ENCODE assay signal across 8 cellular contexts in the genomic region with DNA sequence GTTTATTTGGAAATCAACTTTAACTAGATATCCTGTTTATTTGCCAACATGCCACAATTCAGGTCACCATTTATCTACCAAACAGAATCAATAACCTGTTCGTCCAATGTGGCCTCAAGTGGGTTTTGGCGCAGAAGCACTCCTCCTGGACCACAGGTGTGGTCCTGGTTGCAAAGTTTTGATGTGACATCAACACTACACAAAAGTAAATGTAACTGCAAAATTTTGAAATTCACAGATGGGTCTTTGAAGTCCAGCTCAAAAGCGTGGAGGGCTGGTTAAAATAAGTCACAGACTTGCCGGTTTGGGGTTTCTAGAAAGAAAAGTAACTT. TPM values are rescaled to one million over a fixed set of nuclear protein-coding genes. Genes with fewer than 3 reads are reported as not detected.
DNase-seq lines count a peak whose midpoint lies in the region; ATAC-seq, FAIRE-seq and TF ChIP-seq lines count a peak whose summit lies in the region.

No MANE protein-coding gene starts in this region.

- intact Hi-C loops in ascending aorta (cut with DNase I) = loop anchor here (2.0 kb wide), 1 partner anchor 25 kb away; the partner anchor contains the start of gene IFIH1

- H3K79me2 ChIP-seq in GM23338 (replicated peaks; ENCODE audit: insufficient read depth) = peaks cover 30% of the 10 kb centered on the region

- H3K4me3 Mint-ChIP-seq in GM23338 (peak overlapping the region; percentile 95), memory B cell (peak overlapping the region; percentile 92)

- H3K27me3 Mint-ChIP-seq in GM23338 (ENCODE audit: insufficient read depth, low read depth, poor library complexity) (peaks cover 3% of the 10 kb centered on the region), memory B cell (no peaks in the 10 kb centered on the region)

- H3K4me1 ChIP-seq in GM23338 (ENCODE audit: insufficient read depth) = peaks cover 6% of the 10 kb centered on the region
- H3K4me1 ChIP-seq in ascending aorta = no peaks in the 10 kb centered on the region

- ATAC-seq in GM23338 (no peak), memory B cell (ENCODE audit: low read depth) (no peak)

- H3K27ac ChIP-seq in 22Rv1 (peak overlapping the region; percentile 67; the same call in 1 of the 2 replicates), GM23338 (ENCODE audit: low read depth) (no peak overlapping the region), ascending aorta (no peak overlapping the region)

- peak overlapping the region; percentile 52 for H3K4me3 ChIP-seq in GM23338
- peak overlapping the region; percentile 64 to 93 for H3K4me3 ChIP-seq in ascending aorta

- H3K27ac Mint-ChIP-seq in GM23338 (peak overlapping the region; percentile 86), memory B cell (peak overlapping the region; percentile 86)

- H2AFZ ChIP-seq in GM23338 = peak overlapping the region; percentile 90

- H3K4me1 Mint-ChIP-seq in GM23338 (peaks cover 11% of the 10 kb centered on the region; the same call in 2 of the 3 replicates), memory B cell (peaks cover 8% of the 10 kb centered on the region)

- H3K9me3 ChIP-seq in ascending aorta = no peaks in the 10 kb centered on the region

- H3K27me3 ChIP-seq in GM23338 (ENCODE audit: insufficient read depth) (no peaks in the 10 kb centered on the region), ascending aorta (no peaks in the 10 kb centered on the region)

- H3K9me2 ChIP-seq in GM23338 (ENCODE audit: insufficient read depth) = peaks cover 5% of the 10 kb centered on the region; the same call in 1 of the 2 replicates

- H3K36me3 Mint-ChIP-seq in GM23338 (ENCODE audit: low read depth) = no peaks in the 10 kb centered on the region; the same call in 2 of the 3 replicates
- H3K36me3 Mint-ChIP-seq in memory B cell = no peaks in the 10 kb centered on the region

- H3K36me3 ChIP-seq in GM23338 (ENCODE audit: insufficient read depth) (no peaks in the 10 kb centered on the region), ascending aorta (no peaks in the 10 kb centered on the region)

- DNase-seq in GM23338 (ENCODE audit: low spot score) (no peak), ascending aorta (ENCODE audit: low spot score in 2 of 2) (no peak), memory B cell (ENCODE audit: low spot score in 2 of 2) (no peak), RCC 7860 (ENCODE audit: low spot score) (no peak), DMS153 treated with DMSO at 0.1 percent for 48 hours (lab: John Stamatoyannopoulos, UW; ENCODE audit: unreplicated experiment) (no peak), hepatic stellate cell (ENCODE audit: low spot score) (no peak), DMS79 (lab: John Stamatoyannopoulos, UW) (no peak)

- TF ChIP-seq CTCF in 22Rv1 (IDR thresholded peaks at IDR 0.05) = no peak
- TF ChIP-seq CTCF in GM23338 (conservative IDR thresholded peaks at IDR 0.05; ENCODE audit: low read depth in 2 of 2) = no peak
- no peak for TF ChIP-seq CTCF in ascending aorta (IDR thresholded peaks at IDR 0.05)

- H3K4me2 ChIP-seq in GM23338 = peak overlapping the region; percentile 80

- FAIRE-seq in RCC 7860 (lab: Jason Lieb, UNC) = no peak

- H3K9me3 Mint-ChIP-seq in GM23338 (no peaks in the 10 kb centered on the region), memory B cell (no peaks in the 10 kb centered on the region)

- no peaks in the 10 kb centered on the region for H3F3A ChIP-seq in GM23338 (replicated peaks; ENCODE audit: low read depth)

- peaks cover 6% of the 10 kb centered on the region for H4K20me1 ChIP-seq in GM23338 (replicated peaks; ENCODE audit: insufficient read depth)

TF ChIP-seq in GM23338, 12 proteins besides CTCF, POLR2A, EP300 and RAD21 (continues in another document):
- TF ChIP-seq EZH2phosphoT487 (IDR thresholded peaks at IDR 0.05; ENCODE audit: unreplicated experiment) (no peak), ZNF331 (CRISPR knock-in tag; IDR thresholded peaks at IDR 0.05; ENCODE audit: low read depth) (no peak), ZNF462 (CRISPR knock-in tag; IDR thresholded peaks at IDR 0.05) (peak; percentile 86), ZNF114 (CRISPR knock-in tag; IDR thresholded peaks at IDR 0.05) (0 out of 2 replicates have a peak, but pooled peaks have one; percentile 14)
- TF ChIP-seq, protein P1, sequence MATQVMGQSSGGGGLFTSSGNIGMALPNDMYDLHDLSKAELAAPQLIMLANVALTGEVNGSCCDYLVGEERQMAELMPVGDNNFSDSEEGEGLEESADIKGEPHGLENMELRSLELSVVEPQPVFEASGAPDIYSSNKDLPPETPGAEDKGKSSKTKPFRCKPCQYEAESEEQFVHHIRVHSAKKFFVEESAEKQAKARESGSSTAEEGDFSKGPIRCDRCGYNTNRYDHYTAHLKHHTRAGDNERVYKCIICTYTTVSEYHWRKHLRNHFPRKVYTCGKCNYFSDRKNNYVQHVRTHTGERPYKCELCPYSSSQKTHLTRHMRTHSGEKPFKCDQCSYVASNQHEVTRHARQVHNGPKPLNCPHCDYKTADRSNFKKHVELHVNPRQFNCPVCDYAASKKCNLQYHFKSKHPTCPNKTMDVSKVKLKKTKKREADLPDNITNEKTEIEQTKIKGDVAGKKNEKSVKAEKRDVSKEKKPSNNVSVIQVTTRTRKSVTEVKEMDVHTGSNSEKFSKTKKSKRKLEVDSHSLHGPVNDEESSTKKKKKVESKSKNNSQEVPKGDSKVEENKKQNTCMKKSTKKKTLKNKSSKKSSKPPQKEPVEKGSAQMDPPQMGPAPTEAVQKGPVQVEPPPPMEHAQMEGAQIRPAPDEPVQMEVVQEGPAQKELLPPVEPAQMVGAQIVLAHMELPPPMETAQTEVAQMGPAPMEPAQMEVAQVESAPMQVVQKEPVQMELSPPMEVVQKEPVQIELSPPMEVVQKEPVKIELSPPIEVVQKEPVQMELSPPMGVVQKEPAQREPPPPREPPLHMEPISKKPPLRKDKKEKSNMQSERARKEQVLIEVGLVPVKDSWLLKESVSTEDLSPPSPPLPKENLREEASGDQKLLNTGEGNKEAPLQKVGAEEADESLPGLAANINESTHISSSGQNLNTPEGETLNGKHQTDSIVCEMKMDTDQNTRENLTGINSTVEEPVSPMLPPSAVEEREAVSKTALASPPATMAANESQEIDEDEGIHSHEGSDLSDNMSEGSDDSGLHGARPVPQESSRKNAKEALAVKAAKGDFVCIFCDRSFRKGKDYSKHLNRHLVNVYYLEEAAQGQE (IDR thresholded peaks at IDR 0.05; ENCODE audit: unreplicated experiment) = no peak

RNA-seq across cellular contexts. Expression of gene GCA, which starts 0.5 kb away (rescaled TPM):
- 39.3 and 42.6 TPM in 2 replicates for total RNA-seq in GM23338 (2014; rRNA removed; shearing (Covaris generic))
- polyA plus RNA-seq in GM23338 (2016; fragmentation: Nextera tagmentation; extraction: Ambion mirVana) = 52.0 and 62.7 TPM in 2 replicates
- total RNA-seq in ascending aorta = 45.1 TPM

RNA-seq across cellular contexts. Expression of gene IFIH1, which starts 25.0 kb away (rescaled TPM):
- 2.5 and 3.0 TPM in 2 replicates for total RNA-seq in GM23338 (2014; rRNA removed; shearing (Covaris generic))
- 0.97 and 1.2 TPM in 2 replicates for polyA plus RNA-seq in GM23338 (2016; fragmentation: Nextera tagmentation; extraction: Ambion mirVana)
- 11.8 TPM for total RNA-seq in ascending aorta
